In genomic region chr3:55349851-55350250, GRCh38 we compare ENCODE assay signal across 25 cellular contexts.
"Had no signal": no experiment of that assay in that cellular context is flagged by ENCODE, and none has a peak within 500 bp of the region (broad histone marks: within the 10 kb centered on the region; RNA-seq: fewer than 3 reads in every experiment).

No MANE protein-coding gene starts in this region.

- H3K36me3 ChIP-seq: stomach, suprapubic skin, thoracic aorta, thyroid gland, tibial artery, tibial nerve, transverse colon, upper lobe of left lung, upper lobe of right lung, uterus, vagina had no signal

- H3K27ac ChIP-seq: stomach, suprapubic skin, testis, thoracic aorta, thyroid gland, tibial artery, tibial nerve, transverse colon, upper lobe of left lung, upper lobe of right lung, uterus, vagina had no signal

- H3K4me1 ChIP-seq: stomach, suprapubic skin, testis, thyroid gland, tibial artery, tibial nerve, transverse colon, upper lobe of left lung, upper lobe of right lung, uterus, vagina had no signal

- DNase-seq: stimulated activated CD4-positive, alpha-beta T cell treated with anti-CD3 and anti-CD28 coated beads, Interleukin-2, amount 100 ng/mL, for 48 hours; stimulated activated CD4-positive, alpha-beta T cell treated with anti-CD3 and anti-CD28 coated beads, Interleukin-4, amount 100 ng/mL, for 1 hour; stimulated activated CD4-positive, alpha-beta T cell treated with anti-CD3 and anti-CD28 coated beads, Interleukin-4, amount 100 ng/mL, for 24 hours; stimulated activated CD4-positive, alpha-beta T cell treated with anti-CD3 and anti-CD28 coated beads, Interleukin-4, amount 100 ng/mL, for 4 hours; stimulated activated CD8-positive, alpha-beta memory T cell treated with anti-CD3 and anti-CD28 coated beads, Interleukin-4, amount 100 ng/mL, for 48 hours; stimulated activated naive B cell treated with anti-CD40 and anti-IgM and Interleukin-4, amounts not matched to agents 10 μg/mL and 1 μg/mL and 100 μg/mL, for 72 hours; stimulated activated naive CD4-positive, alpha-beta T cell; stimulated activated naive CD4-positive, alpha-beta T cell treated with Interleukin-2 at 50 U/mL for 16 hours; stimulated activated naive CD8-positive, alpha-beta T cell treated with anti-CD3 and anti-CD28 coated beads, Interleukin-15, amount 100 ng/mL, for 72 hours; stimulated activated naive CD8-positive, alpha-beta T cell treated with anti-CD3 and anti-CD28 coated beads, Interleukin-15, Interleukin-2, amounts not matched to agents 100 U/mL and 50 U/mL, for 24 hours; stomach; substantia nigra; testis; thyroid gland; tibial artery; transverse colon; upper lobe of left lung; upper lobe of right lung; uterus had no signal

- ATAC-seq: stimulated activated effector memory CD8-positive, alpha-beta T cell treated with anti-CD3 and anti-CD28 coated beads, Interleukin-12 subunit alpha, Interleukin-12 subunit beta, amount 100 ng/mL, for 72 hours; stimulated activated memory B cell treated with anti-CD40 and anti-IgM and Interleukin-4, amounts not matched to agents 10 μg/mL and 1 μg/mL and 100 μg/mL, for 72 hours; stimulated activated naive B cell treated with anti-CD40 and anti-IgM and Interleukin-4, amounts not matched to agents 10 μg/mL and 1 μg/mL and 100 μg/mL, for 72 hours; stimulated activated naive CD8-positive, alpha-beta T cell treated with anti-CD3 and anti-CD28 coated beads, Interleukin-15, amount 100 ng/mL, for 72 hours; stimulated activated naive CD8-positive, alpha-beta T cell treated with anti-CD3 and anti-CD28 coated beads, Interleukin-15, Interleukin-2, amounts not matched to agents 100 U/mL and 50 U/mL, for 24 hours had no signal

- H3K27me3 ChIP-seq: stomach, suprapubic skin, testis, thyroid gland, tibial artery, tibial nerve, transverse colon, upper lobe of left lung, upper lobe of right lung, uterus, vagina had no signal

- H3K9me3 ChIP-seq: stomach, suprapubic skin, testis, thoracic aorta, thyroid gland, tibial artery, tibial nerve, transverse colon, upper lobe of left lung, upper lobe of right lung, uterus, vagina had no signal

- H3K4me3 ChIP-seq: stomach, suprapubic skin, testis, thoracic aorta, thyroid gland, tibial artery, tibial nerve, transverse colon, upper lobe of left lung, upper lobe of right lung, uterus, vagina had no signal
